In genomic region chr17:27458524-27458908, GRCh38 we compare ENCODE assay signal across 2 cellular contexts.
TF ChIP-seq lines count a peak whose summit lies in the region.

No MANE protein-coding gene starts in this region.

TF ChIP-seq in GM23338, 12 proteins besides CTCF, POLR2A, EP300 and RAD21 (continued from another document):
- TF ChIP-seq, protein P1, sequence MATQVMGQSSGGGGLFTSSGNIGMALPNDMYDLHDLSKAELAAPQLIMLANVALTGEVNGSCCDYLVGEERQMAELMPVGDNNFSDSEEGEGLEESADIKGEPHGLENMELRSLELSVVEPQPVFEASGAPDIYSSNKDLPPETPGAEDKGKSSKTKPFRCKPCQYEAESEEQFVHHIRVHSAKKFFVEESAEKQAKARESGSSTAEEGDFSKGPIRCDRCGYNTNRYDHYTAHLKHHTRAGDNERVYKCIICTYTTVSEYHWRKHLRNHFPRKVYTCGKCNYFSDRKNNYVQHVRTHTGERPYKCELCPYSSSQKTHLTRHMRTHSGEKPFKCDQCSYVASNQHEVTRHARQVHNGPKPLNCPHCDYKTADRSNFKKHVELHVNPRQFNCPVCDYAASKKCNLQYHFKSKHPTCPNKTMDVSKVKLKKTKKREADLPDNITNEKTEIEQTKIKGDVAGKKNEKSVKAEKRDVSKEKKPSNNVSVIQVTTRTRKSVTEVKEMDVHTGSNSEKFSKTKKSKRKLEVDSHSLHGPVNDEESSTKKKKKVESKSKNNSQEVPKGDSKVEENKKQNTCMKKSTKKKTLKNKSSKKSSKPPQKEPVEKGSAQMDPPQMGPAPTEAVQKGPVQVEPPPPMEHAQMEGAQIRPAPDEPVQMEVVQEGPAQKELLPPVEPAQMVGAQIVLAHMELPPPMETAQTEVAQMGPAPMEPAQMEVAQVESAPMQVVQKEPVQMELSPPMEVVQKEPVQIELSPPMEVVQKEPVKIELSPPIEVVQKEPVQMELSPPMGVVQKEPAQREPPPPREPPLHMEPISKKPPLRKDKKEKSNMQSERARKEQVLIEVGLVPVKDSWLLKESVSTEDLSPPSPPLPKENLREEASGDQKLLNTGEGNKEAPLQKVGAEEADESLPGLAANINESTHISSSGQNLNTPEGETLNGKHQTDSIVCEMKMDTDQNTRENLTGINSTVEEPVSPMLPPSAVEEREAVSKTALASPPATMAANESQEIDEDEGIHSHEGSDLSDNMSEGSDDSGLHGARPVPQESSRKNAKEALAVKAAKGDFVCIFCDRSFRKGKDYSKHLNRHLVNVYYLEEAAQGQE (IDR thresholded peaks at IDR 0.05; ENCODE audit: unreplicated experiment), result no peak
- TF ChIP-seq EZH2phosphoT487 (IDR thresholded peaks at IDR 0.05; ENCODE audit: unreplicated experiment) (no peak), ZNF462 (CRISPR knock-in tag; IDR thresholded peaks at IDR 0.05) (no peak), POLR2AphosphoS5 (IDR thresholded peaks at IDR 0.05; ENCODE audit: low read depth) (no peak), STAT1 (IDR thresholded peaks at IDR 0.05; ENCODE audit: unreplicated experiment) (no peak), ZNF331 (CRISPR knock-in tag; IDR thresholded peaks at IDR 0.05; ENCODE audit: low read depth) (no peak), EZH2 (IDR thresholded peaks at IDR 0.05; ENCODE audit: low read depth, unreplicated experiment) (no peak), ZNF114 (CRISPR knock-in tag; IDR thresholded peaks at IDR 0.05) (no peak)
- TF ChIP-seq, protein P2, sequence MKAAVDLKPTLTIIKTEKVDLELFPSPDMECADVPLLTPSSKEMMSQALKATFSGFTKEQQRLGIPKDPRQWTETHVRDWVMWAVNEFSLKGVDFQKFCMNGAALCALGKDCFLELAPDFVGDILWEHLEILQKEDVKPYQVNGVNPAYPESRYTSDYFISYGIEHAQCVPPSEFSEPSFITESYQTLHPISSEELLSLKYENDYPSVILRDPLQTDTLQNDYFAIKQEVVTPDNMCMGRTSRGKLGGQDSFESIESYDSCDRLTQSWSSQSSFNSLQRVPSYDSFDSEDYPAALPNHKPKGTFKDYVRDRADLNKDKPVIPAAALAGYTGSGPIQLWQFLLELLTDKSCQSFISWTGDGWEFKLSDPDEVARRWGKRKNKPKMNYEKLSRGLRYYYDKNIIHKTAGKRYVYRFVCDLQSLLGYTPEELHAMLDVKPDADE (IDR thresholded peaks at IDR 0.05), result no peak

TF ChIP-seq in K562, 482 proteins besides CTCF, POLR2A, EP300 and RAD21:
- TF ChIP-seq, protein P3, sequence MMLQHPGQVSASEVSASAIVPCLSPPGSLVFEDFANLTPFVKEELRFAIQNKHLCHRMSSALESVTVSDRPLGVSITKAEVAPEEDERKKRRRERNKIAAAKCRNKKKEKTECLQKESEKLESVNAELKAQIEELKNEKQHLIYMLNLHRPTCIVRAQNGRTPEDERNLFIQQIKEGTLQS (IDR thresholded peaks at IDR 0.05), result peak; percentile 28; the same call in 1 of the 2 replicates
- TF ChIP-seq, protein P3 (CRISPR knock-in tag; conservative IDR thresholded peaks at IDR 0.05), result no peak
- TF ChIP-seq NFE2 (IDR thresholded peaks at IDR 0.05; ENCODE audit: low read depth) (0 out of 2 replicates have a peak, but pooled peaks have one; percentile 20), SPI1 (IDR thresholded peaks at IDR 0.05; ENCODE audit: borderline replicate concordance, low read depth, low read length) (peak; percentile 73; the same call in 1 of the 2 replicates), JUND (IDR thresholded peaks at IDR 0.05; ENCODE audit: borderline replicate concordance, low read depth, low read length) (peak; percentile 53), JUND (tag; IDR thresholded peaks at IDR 0.05; ENCODE audit: borderline replicate concordance, low read depth, low read length) (no peak), KAT2B (IDR thresholded peaks at IDR 0.05; ENCODE audit: low read depth, low read length) (no peak)
